In the genomic region with DNA sequence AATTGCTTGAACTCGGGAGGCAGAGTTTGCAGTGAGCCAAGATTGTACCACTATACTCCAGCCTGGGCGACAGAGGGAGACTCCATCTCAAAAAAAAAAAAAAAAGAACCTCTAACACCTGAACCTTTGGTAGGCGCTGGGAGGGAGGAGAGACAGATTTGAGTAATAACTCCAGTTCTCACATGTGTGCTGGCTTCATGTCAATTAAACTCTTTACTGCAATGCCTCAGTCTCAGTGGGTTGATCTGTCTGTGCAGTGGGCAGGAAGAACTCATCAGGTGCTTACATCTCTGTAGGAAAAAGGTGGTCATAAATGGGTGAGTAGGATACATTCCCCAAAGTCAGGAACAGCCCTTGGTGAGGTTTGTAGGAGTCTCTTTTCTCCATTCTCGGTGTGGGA, we compare ENCODE assay signal across 30 cellular contexts.
"Had no signal": no experiment of that assay in that cellular context is flagged by ENCODE, and none has a peak within 500 bp of the region (broad histone marks: within the 10 kb centered on the region; RNA-seq: fewer than 3 reads in every experiment).

No MANE protein-coding gene starts in this region.

- H3K36me3 ChIP-seq: adrenal gland, breast epithelium, SJCRH30 had no signal

- H3K27ac ChIP-seq: adrenal gland, body of pancreas, breast epithelium, SJCRH30, SK-N-MC had no signal

- H3K9me3 Mint-ChIP-seq: activated CD4-positive, alpha-beta memory T cell treated with anti-CD3 and anti-CD28 coated beads, Interleukin-2, amount 10 ng/mL, durations not matched to agents 7 days and 5 days; activated naive CD4-positive, alpha-beta T cell treated with anti-CD3 and anti-CD28 coated beads, Interleukin-2, amount 50 U/mL, for 72 hours; activated T-helper 2 cell treated with anti-CD3 and anti-CD28 coated beads, Interferon-gamma antibody, Interleukin-2, Interleukin-4, amounts not matched to agents 10 μg/mL and 5 μg/mL and 100 μg/mL, durations not matched to agents 14 hours and 24 hours and 36 hours; T-helper 1 cell treated with Interleukin-12 subunit alpha and Interleukin-12 subunit beta and Interleukin-4 antibody, amounts not matched to agents 30 μg/mL and 1 μg/mL, for 36 hours; T-helper 2 cell treated with Interferon-gamma antibody and Interleukin-4, amounts not matched to agents 5 μg/mL and 100 μg/mL, for 36 hours had no signal

- H3K36me3 Mint-ChIP-seq: activated CD8-positive, alpha-beta memory T cell treated with anti-CD3 and anti-CD28 coated beads, Interleukin-2, amount 10 ng/mL, durations not matched to agents 7 days and 5 days; activated naive CD4-positive, alpha-beta T cell treated with anti-CD3 and anti-CD28 coated beads, Interleukin-2, amount 50 U/mL, for 72 hours had no signal

- ATAC-seq: activated CD4-positive, CD25-positive, alpha-beta regulatory T cell treated with anti-CD3 and anti-CD28 coated beads, Interleukin-2, amount 50 U/mL, for 24 hours; activated CD8-positive, alpha-beta memory T cell treated with anti-CD3 and anti-CD28 coated beads, Interleukin-2, amount 10 ng/mL, durations not matched to agents 7 days and 5 days; body of pancreas; Panc1 had no signal

- H3K27ac Mint-ChIP-seq: activated CD4-positive, alpha-beta memory T cell treated with anti-CD3 and anti-CD28 coated beads, Interleukin-2, amount 10 ng/mL, durations not matched to agents 7 days and 5 days; activated CD8-positive, alpha-beta memory T cell treated with anti-CD3 and anti-CD28 coated beads, Interleukin-2, amount 10 ng/mL, durations not matched to agents 7 days and 5 days; activated naive CD4-positive, alpha-beta T cell treated with anti-CD3 and anti-CD28 coated beads, Interleukin-2, amount 50 U/mL, for 72 hours; activated T-helper 2 cell treated with anti-CD3 and anti-CD28 coated beads, Interferon-gamma antibody, Interleukin-2, Interleukin-4, amounts not matched to agents 10 μg/mL and 5 μg/mL and 100 μg/mL, durations not matched to agents 14 hours and 24 hours and 36 hours; T-helper 1 cell treated with Interleukin-12 subunit alpha and Interleukin-12 subunit beta and Interleukin-4 antibody, amounts not matched to agents 30 μg/mL and 1 μg/mL, for 36 hours had no signal

- DNase-seq: activated CD4-positive, alpha-beta memory T cell treated with anti-CD3 and anti-CD28 coated beads, Interleukin-2, amount 10 ng/mL, durations not matched to agents 7 days and 5 days; activated CD4-positive, alpha-beta T cell treated with anti-CD3 and anti-CD28 coated beads for 4 hours; activated CD8-positive, alpha-beta memory T cell treated with anti-CD3 and anti-CD28 coated beads for 24 hours; activated CD8-positive, alpha-beta memory T cell treated with anti-CD3 and anti-CD28 coated beads, Interleukin-2, amount 10 ng/mL, durations not matched to agents 7 days and 5 days; activated CD8-positive, alpha-beta memory T cell treated with anti-CD3 and anti-CD28 coated beads, Interleukin-2, amount 50 U/mL, for 48 hours; activated gamma-delta T cell; activated naive CD4-positive, alpha-beta T cell treated with Interleukin-2 at 50 U/mL for 16 hours; adrenal gland; body of pancreas; MM.1S; NCI-H1092; NCI-H1436 treated with DMSO at 0.1 percent for 48 hours; NCI-H1694 treated with DMSO at 0.1 percent for 48 hours; NCI-H2029; NCI-H345; NCI-H524 treated with DMSO at 0.1 percent for 48 hours; NCI-H748 treated with DMSO at 0.1 percent for 48 hours; NK-92 treated with Interleukin-12 subunit alpha and Interleukin-12 subunit beta, amount 100 ng/mL, for 24 hours; SHP77; SJCRH30 had no signal

- H3K9me3 ChIP-seq: adrenal gland, body of pancreas, breast epithelium, SJCRH30 had no signal

- FAIRE-seq: astrocyte, TTC549 had no signal

- H3K27me3 ChIP-seq: adrenal gland, body of pancreas, SJCRH30 had no signal

- H3K4me1 ChIP-seq: adrenal gland, body of pancreas, breast epithelium, SJCRH30 had no signal

- H3K4me1 Mint-ChIP-seq: activated CD4-positive, alpha-beta memory T cell treated with anti-CD3 and anti-CD28 coated beads, Interleukin-2, amount 10 ng/mL, durations not matched to agents 7 days and 5 days; activated CD8-positive, alpha-beta memory T cell treated with anti-CD3 and anti-CD28 coated beads, Interleukin-2, amount 10 ng/mL, durations not matched to agents 7 days and 5 days had no signal

- H3K4me3 Mint-ChIP-seq: activated CD4-positive, alpha-beta memory T cell treated with anti-CD3 and anti-CD28 coated beads, Interleukin-2, amount 10 ng/mL, durations not matched to agents 7 days and 5 days; activated CD8-positive, alpha-beta memory T cell treated with anti-CD3 and anti-CD28 coated beads, Interleukin-2, amount 10 ng/mL, durations not matched to agents 7 days and 5 days; T-helper 1 cell treated with Interleukin-12 subunit alpha and Interleukin-12 subunit beta and Interleukin-4 antibody, amounts not matched to agents 30 μg/mL and 1 μg/mL, for 36 hours; T-helper 2 cell treated with Interferon-gamma antibody and Interleukin-4, amounts not matched to agents 5 μg/mL and 100 μg/mL, for 36 hours had no signal

- H3K4me3 ChIP-seq: adrenal gland, body of pancreas, breast epithelium, SJCRH30, SK-N-MC had no signal
